ENCODE assay signal across 20 cellular contexts in the genomic region with DNA sequence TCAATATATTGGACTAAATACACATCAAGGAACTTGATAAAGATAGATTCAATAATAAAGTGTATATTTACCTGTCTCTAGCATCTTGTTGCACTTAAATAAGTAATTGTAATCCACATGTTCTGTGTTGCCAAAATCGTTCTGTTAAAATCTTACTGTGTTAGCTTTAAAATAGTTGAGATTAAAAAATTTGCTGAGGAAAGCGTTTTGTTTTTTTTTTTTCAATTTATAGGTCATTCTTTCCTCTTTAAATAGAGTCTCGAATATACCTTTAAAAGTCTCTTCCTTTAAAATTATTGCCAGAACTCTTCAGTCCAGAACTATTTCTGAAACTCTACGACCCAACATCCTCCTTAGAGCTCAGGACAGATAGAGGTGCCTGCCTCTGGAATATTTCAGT.
DNase-seq lines count a peak whose midpoint lies in the region; ATAC-seq, FAIRE-seq and TF ChIP-seq lines count a peak whose summit lies in the region.
"Had no signal": no experiment of that assay in that cellular context is flagged by ENCODE, and none has a peak within 500 bp of the region (broad histone marks: within the 10 kb centered on the region; RNA-seq: fewer than 3 reads in every experiment).

No MANE protein-coding gene starts in this region.

- no peak overlapping the region for H3K4ac ChIP-seq in IMR-90 (ENCODE audit: low read depth, low read length)

- no peak overlapping the region for H2BK120ac ChIP-seq in IMR-90 (ENCODE audit: low read depth, low read length)

- H3K36me3 ChIP-seq in IMR-90 (ENCODE audit: control insufficient read depth, insufficient read depth, low read length) (no peaks in the 10 kb centered on the region), K562 (ENCODE audit: control insufficient read depth, insufficient read depth, low read length) (no peaks in the 10 kb centered on the region), tibial nerve (no peaks in the 10 kb centered on the region)
- H3K36me3 ChIP-seq: BLaER1 treated with 17β-estradiol and CSF1 and Interleukin-3, amounts not matched to agents 10 nM and 100 nM had no signal

- H3K4me3 ChIP-seq in A549 = no peak overlapping the region
- H3K4me3 ChIP-seq in IMR-90 (ENCODE audit: insufficient read depth, low read depth, low read length) = no peak overlapping the region
- no peak overlapping the region for H3K4me3 ChIP-seq in K562
- H3K4me3 ChIP-seq in tibial nerve = no peak overlapping the region
- H3K4me3 ChIP-seq: BLaER1 treated with 17β-estradiol and CSF1 and Interleukin-3, amounts not matched to agents 10 nM and 100 nM had no signal

- H3K9me1 ChIP-seq in IMR-90 (ENCODE audit: insufficient read depth, low read length) = no peaks in the 10 kb centered on the region
- no peaks in the 10 kb centered on the region for H3K9me1 ChIP-seq in K562 (ENCODE audit: control insufficient read depth, insufficient read depth, low read length)

- no peaks in the 10 kb centered on the region for H3K79me1 ChIP-seq in IMR-90 (ENCODE audit: low read depth in 1 of 2, low read length in 2 of 2)

- FAIRE-seq in A549 (lab: Jason Lieb, UNC) (no peak), K562 (lab: Jason Lieb, UNC) (no peak)
- FAIRE-seq: A204.1, D721Med, G401.6, GM12891, GM19239 had no signal

- TF ChIP-seq CTCF in A549 (IDR thresholded peaks at IDR 0.05) = no peak
- no peak for TF ChIP-seq CTCF in IMR-90 (conservative IDR thresholded peaks at IDR 0.05; ENCODE audit: low read depth, low read length)
- no peak for TF ChIP-seq CTCF in K562 (IDR thresholded peaks at IDR 0.05 in 2 of 3, conservative IDR thresholded peaks at IDR 0.05 in 1 of 3; ENCODE audit: insufficient read depth in 2 of 3, low read depth in 1 of 3, low read length in 3 of 3)
- TF ChIP-seq CTCF in tibial nerve (IDR thresholded peaks at IDR 0.05) = no peak

- CTCF ChIA-PET in A549 (lab: Yijun Ruan, JAX) = no interaction called here
- CTCF ChIA-PET in IMR-90 (lab: Yijun Ruan, JAX) = no interaction called here
- CTCF ChIA-PET in K562 (lab: Yijun Ruan, JAX; ENCODE audit: low intra/inter-chr PET ratio) = no interaction called here

- H3K23ac ChIP-seq in IMR-90 (ENCODE audit: low read depth, low read length) = no peak overlapping the region

- no peak overlapping the region for H3K18ac ChIP-seq in IMR-90 (ENCODE audit: low read depth, low read length)

- H4K8ac ChIP-seq in IMR-90 (ENCODE audit: low read depth in 2 of 2, low read length in 2 of 2) = no peak overlapping the region

- POLR2A ChIA-PET in A549 (lab: Yijun Ruan, JAX) = no interaction called here
- POLR2A ChIA-PET in IMR-90 (lab: Charles Lee; ENCODE audit: unreplicated experiment) = no interaction called here
- POLR2A ChIA-PET in K562 (lab: Yijun Ruan, JAX) = no interaction called here

- TF ChIP-seq RAD21 in A549 (conservative IDR thresholded peaks at IDR 0.05 in 1 of 2, IDR thresholded peaks at IDR 0.05 in 1 of 2) (no peak), IMR-90 (IDR thresholded peaks at IDR 0.05; ENCODE audit: low read length) (no peak), K562 (CRISPR knock-in tag; conservative IDR thresholded peaks at IDR 0.05 in 1 of 2, IDR thresholded peaks at IDR 0.05 in 1 of 2) (no peak)

- H3K4me1 ChIP-seq in A549 (no peaks in the 10 kb centered on the region), IMR-90 (ENCODE audit: control insufficient read depth, insufficient read depth, low read length) (no peaks in the 10 kb centered on the region), K562 (replicated peaks in 1 of 2; ENCODE audit: control insufficient read depth in 2 of 2, insufficient read depth in 2 of 2, low read length in 2 of 2) (no peaks in the 10 kb centered on the region), tibial nerve (peaks cover 0 to 5% (median 0%) of the 10 kb centered on the region in 4 donors)
- H3K4me1 ChIP-seq: BLaER1 treated with 17β-estradiol and CSF1 and Interleukin-3, amounts not matched to agents 10 nM and 100 nM; Caco-2 had no signal

- no peak for TF ChIP-seq EP300 in A549 (IDR thresholded peaks at IDR 0.05)
- TF ChIP-seq EP300 in K562 (IDR thresholded peaks at IDR 0.05; ENCODE audit: low read length) = no peak
- TF ChIP-seq EP300 in tibial nerve (IDR thresholded peaks at IDR 0.05) = no peak

- H3K79me2 ChIP-seq in K562 (ENCODE audit: control insufficient read depth, insufficient read depth, low read length) = no peaks in the 10 kb centered on the region

- dilution Hi-C loops in IMR-90 (cut with HindIII; ENCODE audit: low sequenced_read_pairs, unreplicated experiment) = no loop called here

- no peak overlapping the region for H3K4me2 ChIP-seq in A549
- no peak overlapping the region for H3K4me2 ChIP-seq in IMR-90 (ENCODE audit: low read depth, low read length)
- H3K4me2 ChIP-seq in K562 (ENCODE audit: insufficient read depth, low read length) = no peak overlapping the region
- H3K4me2 ChIP-seq: BLaER1 treated with 17β-estradiol and CSF1 and Interleukin-3, amounts not matched to agents 10 nM and 100 nM had no signal

- BruUV-seq in IMR-90 (replicated peaks; lab: Mats Ljungman, UMichigan) (no TSS peak), K562 (replicated peaks; lab: Mats Ljungman, UMichigan) (no TSS peak)

- no peak overlapping the region for H4K91ac ChIP-seq in IMR-90 (ENCODE audit: insufficient read depth, low read depth, low read length)

- WGBS in A549 (ENCODE audit: missing lambda C conversion rate) = 4% methylated on average over 4 of the region's 4 CpGs
- WGBS in IMR-90 (ENCODE audit: extremely low coverage in 2 of 2, insufficient read length in 1 of 2), 2 experiments = no CpG with 5 or more reads among the region's 4 CpGs
- WGBS in K562 (ENCODE audit: insufficient coverage, low coverage, missing lambda C conversion rate) = 0% methylated on average over 4 of the region's 4 CpGs
- 84 to 86% methylated on average over 4 of the region's 4 CpGs for WGBS in tibial nerve, 2 donors

- H3K27me3 ChIP-seq in IMR-90 (ENCODE audit: control insufficient read depth, insufficient read depth, low read length) = no peaks in the 10 kb centered on the region
- H3K27me3 ChIP-seq in K562 (ENCODE audit: control insufficient read depth in 2 of 2, insufficient read depth in 2 of 2, low read length in 2 of 2) = no peaks in the 10 kb centered on the region
- no peaks in the 10 kb centered on the region for H3K27me3 ChIP-seq in tibial nerve
- H3K27me3 ChIP-seq: BLaER1 treated with 17β-estradiol and CSF1 and Interleukin-3, amounts not matched to agents 10 nM and 100 nM had no signal

- no peak overlapping the region for H3K9ac ChIP-seq in IMR-90 (ENCODE audit: low read depth, low read length)
- H3K9ac ChIP-seq in K562 (ENCODE audit: insufficient read depth in 1 of 2, low read depth in 2 of 2, low read length in 2 of 2) = no peak overlapping the region
- H3K9ac ChIP-seq: BLaER1 treated with 17β-estradiol and CSF1 and Interleukin-3, amounts not matched to agents 10 nM and 100 nM had no signal

- no peak overlapping the region for H3K14ac ChIP-seq in IMR-90 (replicated peaks; ENCODE audit: low read depth, low read length)

- H2AFZ ChIP-seq in IMR-90 (replicated peaks; ENCODE audit: low read length, poor library complexity) (no peak overlapping the region), K562 (ENCODE audit: low read depth, low read length) (no peak overlapping the region)

- H3K27ac ChIP-seq in A549 = no peak overlapping the region
- no peak overlapping the region for H3K27ac ChIP-seq in IMR-90 (ENCODE audit: insufficient read depth, low read length)
- no peak overlapping the region for H3K27ac ChIP-seq in K562 (ENCODE audit: extremely low read depth, low read depth, low read length)
- no peak overlapping the region for H3K27ac ChIP-seq in tibial nerve
- H3K27ac ChIP-seq: BLaER1 treated with 17β-estradiol and CSF1 and Interleukin-3, amounts not matched to agents 10 nM and 100 nM; C4-2B had no signal

- in situ Hi-C loops in IMR-90 (cut with MboI; ENCODE audit: low sequenced_read_pairs) = no loop called here
- in situ Hi-C loops in K562 (cut with MboI) = no loop called here

- intact Hi-C loops in IMR-90 (cut with micrococcal nuclease) = no loop called here
- intact Hi-C loops in K562 (cut with micrococcal nuclease) = no loop called here

- no peak overlapping the region for H2BK15ac ChIP-seq in IMR-90 (ENCODE audit: low read depth, low read length)

- no peak overlapping the region for H2AK5ac ChIP-seq in IMR-90 (ENCODE audit: low read depth, low read length)

- ATAC-seq in A549 = no peak
- ATAC-seq in IMR-90 (ENCODE audit: low read depth) = no peak
- no peak for ATAC-seq in K562
- no peak for ATAC-seq in HG02610 (IDR thresholded peaks at IDR 0.05; ENCODE audit: unreplicated experiment)
- ATAC-seq: CD8-positive, alpha-beta T cell had no signal

- H2BK20ac ChIP-seq in IMR-90 (ENCODE audit: low read depth, low read length) = no peak overlapping the region

- H4K5ac ChIP-seq in IMR-90 (ENCODE audit: low read depth, low read length) = no peak overlapping the region

- TF ChIP-seq POLR2A in A549 (IDR thresholded peaks at IDR 0.05; ENCODE audit: low read length) (no peak), IMR-90 (IDR thresholded peaks at IDR 0.05; ENCODE audit: low read depth, low read length) (no peak), K562 (conservative IDR thresholded peaks at IDR 0.05) (no peak), tibial nerve (IDR thresholded peaks at IDR 0.05) (no peak)

- no peak overlapping the region for H2BK5ac ChIP-seq in IMR-90 (ENCODE audit: low read depth, low read length, poor library complexity, severe bottlenecking)

- no peaks in the 10 kb centered on the region for H3K9me3 ChIP-seq in A549
- no peaks in the 10 kb centered on the region; the same call in 1 of the 2 replicates for H3K9me3 ChIP-seq in IMR-90 (ENCODE audit: control insufficient read depth, insufficient read depth, low read length)
- H3K9me3 ChIP-seq in K562 (replicated peaks; ENCODE audit: control insufficient read depth, insufficient read depth, low read depth, low read length) = peaks cover 2% of the 10 kb centered on the region; the same call in 1 of the 2 replicates
- H3K9me3 ChIP-seq in tibial nerve = no peaks in the 10 kb centered on the region
- H3K9me3 ChIP-seq: BLaER1 treated with 17β-estradiol and CSF1 and Interleukin-3, amounts not matched to agents 10 nM and 100 nM; Caco-2 had no signal

- no peaks in the 10 kb centered on the region for H4K20me1 ChIP-seq in IMR-90 (ENCODE audit: insufficient read depth, low read length)
- no peaks in the 10 kb centered on the region for H4K20me1 ChIP-seq in K562 (replicated peaks; ENCODE audit: control insufficient read depth, insufficient read depth, low read length)
- H4K20me1 ChIP-seq: BLaER1 treated with 17β-estradiol and CSF1 and Interleukin-3, amounts not matched to agents 10 nM and 100 nM had no signal

- no peak overlapping the region for H2AK9ac ChIP-seq in IMR-90 (replicated peaks; ENCODE audit: low read depth, low read length, poor library complexity)

- DNase-seq in A549 (ENCODE audit: low read depth in 1 of 2, low spot score in 1 of 2) = no peak
- no peak for DNase-seq in IMR-90
- no peak for DNase-seq in K562 (ENCODE audit: extremely low read depth in 1 of 4, low spot score in 3 of 4)
- DNase-seq in tibial nerve (ENCODE audit: low spot score in 2 of 2) = no peak
- DNase-seq: 8988T; AML-193; Caco-2; Calu3; CD4-positive, alpha-beta T cell; CD8-positive, alpha-beta T cell; DMS79 treated with DMSO at 0.1 percent for 48 hours; GF-D8 had no signal

- H3K56ac ChIP-seq in IMR-90 (ENCODE audit: extremely low read depth, insufficient read depth, low read length) = no peak overlapping the region

TF ChIP-seq in K562, 482 proteins besides CTCF, POLR2A, EP300 and RAD21 (continues in another document):
- 0 out of 2 replicates have a peak, but pooled peaks have one; percentile 23 for TF ChIP-seq ZNF316 (IDR thresholded peaks at IDR 0.05)

Comparison
In these comparisons a context has a peak if more than half of its experiments do, and no peak if none do; other contexts are left out.
1. Of the 35 proteins assayed by ChIP-seq in both K562 and A549: peak only in K562: none; only in A549: MAFK; in both: none; in neither: 34.